In the genomic region with DNA sequence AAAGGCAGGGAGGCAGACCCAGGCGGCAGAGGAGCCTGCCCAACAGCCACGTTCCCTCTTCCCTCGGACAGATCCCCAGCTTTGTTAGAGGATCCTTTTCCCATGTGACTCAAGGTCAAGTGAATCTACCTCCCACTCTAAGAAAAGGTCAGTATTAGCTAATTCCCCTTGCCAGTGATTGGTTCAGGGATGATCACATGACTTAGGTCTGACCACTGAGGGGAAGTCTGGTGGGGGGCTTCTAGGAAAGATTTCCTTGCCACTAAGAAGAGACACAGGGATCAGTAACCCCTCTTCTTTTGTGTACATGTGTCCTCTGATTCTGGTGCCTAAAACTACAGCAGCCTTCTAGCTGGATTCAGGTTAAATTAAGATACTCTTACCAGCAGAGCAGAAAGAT, we compare ENCODE assay signal across 22 cellular contexts.
"Had no signal": no experiment of that assay in that cellular context is flagged by ENCODE, and none has a peak within 500 bp of the region (broad histone marks: within the 10 kb centered on the region; RNA-seq: fewer than 3 reads in every experiment).

No MANE protein-coding gene starts in this region.

- H3K9ac ChIP-seq: KMS-11 had no signal

- DNase-seq: IMR-90, Kasumi-1, MM.1S, NCI-H1092 treated with DMSO at 0.1 percent for 48 hours, NCI-H1436, NCI-H187, NCI-H2029, NCI-H2081 treated with DMSO at 0.1 percent for 48 hours, NCI-H2171, NCI-H226, NCI-H446, NCI-H510A, NCI-H524 treated with DMSO at 0.1 percent for 48 hours, NCI-H69, NCI-H774, Right ventricle myocardium superior, RPMI8226, SIG-M5 had no signal

- ATAC-seq: HepG2 had no signal

- H3K4me2 ChIP-seq: KMS-11 had no signal

- H3K27me3 ChIP-seq: SJSA1 had no signal

- H3K4me3 ChIP-seq: SJSA1, SK-N-MC had no signal

- H3K4me1 ChIP-seq: SJSA1 had no signal

- H3K27ac ChIP-seq: KMS-11, SJSA1, SK-N-MC had no signal

- H3K36me3 ChIP-seq: SJSA1 had no signal

- H3K9me3 ChIP-seq: SJSA1 had no signal
